10 cellular contexts compared by ENCODE assay signal in the genomic region with DNA sequence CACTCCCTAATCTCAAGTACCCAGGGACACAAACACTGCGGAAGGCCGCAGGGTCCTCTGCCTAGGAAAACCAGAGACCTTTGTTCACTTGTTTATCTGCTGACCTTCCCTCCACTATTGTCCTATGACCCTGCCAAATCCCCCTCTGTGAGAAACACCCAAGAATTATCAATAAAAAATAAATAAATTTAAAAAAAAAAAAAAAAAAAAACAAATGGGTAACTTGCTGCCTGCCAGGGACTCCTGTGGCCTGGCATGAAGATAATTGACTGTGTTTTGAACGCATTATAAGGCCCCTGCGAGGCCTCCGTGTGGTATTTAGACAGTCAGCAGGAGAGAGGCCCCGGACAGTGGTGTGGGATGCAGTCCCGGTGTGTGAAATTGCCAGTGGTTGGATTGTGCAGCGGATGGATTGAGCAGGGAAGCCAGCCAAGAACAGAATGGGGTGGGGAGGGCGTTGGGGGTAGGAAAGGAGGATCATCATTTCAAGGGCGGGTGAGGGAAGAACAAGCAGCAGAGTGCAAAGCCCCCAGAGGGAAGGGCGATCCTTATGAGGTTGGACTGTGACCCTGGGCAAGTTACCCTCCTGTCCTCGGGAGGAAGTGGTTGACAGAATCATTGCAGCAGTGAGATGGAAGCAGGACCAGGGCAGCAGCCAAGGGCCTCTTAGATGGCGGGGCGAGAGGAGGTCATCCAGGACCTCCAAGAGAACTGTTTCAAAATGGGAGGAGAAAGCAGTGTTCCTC. TPM values are rescaled to one million over a fixed set of nuclear protein-coding genes. Genes with fewer than 3 reads are reported as not detected.
A peak's percentile ranks its signal among the peaks of the same experiment; 100 is the strongest.
DNase-seq lines count a peak whose midpoint lies in the region; ATAC-seq and TF ChIP-seq lines count a peak whose summit lies in the region.
"Had no signal": no experiment of that assay in that cellular context is flagged by ENCODE, and none has a peak within 500 bp of the region (broad histone marks: within the 10 kb centered on the region; RNA-seq: fewer than 3 reads in every experiment).

No MANE protein-coding gene starts in this region.

- no peak for DNase-seq in stimulated activated naive CD8-positive, alpha-beta T cell treated with anti-CD3 and anti-CD28 coated beads, Interleukin-15, Interleukin-2, amounts not matched to agents 100 U/mL and 50 U/mL, for 24 hours
- DNase-seq in chondrocyte (ENCODE audit: low spot score): no peak
- no peak for DNase-seq in mesothelial cell of epicardium (ENCODE audit: low spot score in 2 of 2, unreplicated experiment in 2 of 2)
- DNase-seq in SIG-M5 treated with dmso at 0.1 percent for 504 hours (lab: John Stamatoyannopoulos, UW; ENCODE audit: unreplicated experiment): no peak
- DNase-seq in T-helper 2 cell: no peak
- DNase-seq: activated CD4-positive, alpha-beta T cell treated with anti-CD3 and anti-CD28 coated beads, Interleukin-2, amount 50 U/mL, for 4 hours; RPMI8226 had no signal

- peaks cover 25% of the 10 kb centered on the region for H3K36me3 Mint-ChIP-seq in stimulated activated naive CD8-positive, alpha-beta T cell treated with anti-CD3 and anti-CD28 coated beads, Interleukin-15, Interleukin-2, amounts not matched to agents 100 ng/mL and 50 ng/mL, for 24 hours (ENCODE audit: low read depth)
- H3K36me3 Mint-ChIP-seq in chondrocyte (ENCODE audit: low read depth) (peaks cover 9% of the 10 kb centered on the region), mesothelial cell of epicardium (peaks cover 22% of the 10 kb centered on the region)

- peaks cover 9% of the 10 kb centered on the region for H3K4me1 Mint-ChIP-seq in stimulated activated naive CD8-positive, alpha-beta T cell treated with anti-CD3 and anti-CD28 coated beads, Interleukin-15, Interleukin-2, amounts not matched to agents 100 ng/mL and 50 ng/mL, for 24 hours (ENCODE audit: low read depth)
- H3K4me1 Mint-ChIP-seq in chondrocyte (ENCODE audit: low read depth) (peaks cover 20% of the 10 kb centered on the region), mesothelial cell of epicardium (peaks cover 5% of the 10 kb centered on the region)

- H3K27ac Mint-ChIP-seq in stimulated activated naive CD8-positive, alpha-beta T cell treated with anti-CD3 and anti-CD28 coated beads, Interleukin-15, Interleukin-2, amounts not matched to agents 100 ng/mL and 50 ng/mL, for 24 hours: peak overlapping the region; percentile 38
- H3K27ac Mint-ChIP-seq in chondrocyte (ENCODE audit: unreplicated experiment) (peak overlapping the region; percentile 53), mesothelial cell of epicardium (peak overlapping the region; percentile 28)

- no peaks in the 10 kb centered on the region for H3K9me3 Mint-ChIP-seq in stimulated activated naive CD8-positive, alpha-beta T cell treated with anti-CD3 and anti-CD28 coated beads, Interleukin-15, Interleukin-2, amounts not matched to agents 100 ng/mL and 50 ng/mL, for 24 hours
- no peaks in the 10 kb centered on the region for H3K9me3 Mint-ChIP-seq in chondrocyte (ENCODE audit: low read depth)
- peaks cover 8% of the 10 kb centered on the region for H3K9me3 Mint-ChIP-seq in mesothelial cell of epicardium

- no peak for TF ChIP-seq CTCF in chondrocyte (IDR thresholded peaks at IDR 0.05)
- TF ChIP-seq CTCF in mesothelial cell of epicardium (IDR thresholded peaks at IDR 0.05; ENCODE audit: unreplicated experiment): no peak

- no peak for ATAC-seq in stimulated activated naive CD8-positive, alpha-beta T cell treated with anti-CD3 and anti-CD28 coated beads, Interleukin-15, Interleukin-2, amounts not matched to agents 100 U/mL and 50 U/mL, for 24 hours
- no peak for ATAC-seq in HG03196 (IDR thresholded peaks at IDR 0.05; ENCODE audit: unreplicated experiment)
- no peak for ATAC-seq in GM21786 (IDR thresholded peaks at IDR 0.05; ENCODE audit: unreplicated experiment)

- no peaks in the 10 kb centered on the region for H3K27me3 Mint-ChIP-seq in stimulated activated naive CD8-positive, alpha-beta T cell treated with anti-CD3 and anti-CD28 coated beads, Interleukin-15, Interleukin-2, amounts not matched to agents 100 ng/mL and 50 ng/mL, for 24 hours
- H3K27me3 Mint-ChIP-seq in chondrocyte (ENCODE audit: low read depth): no peaks in the 10 kb centered on the region
- no peaks in the 10 kb centered on the region for H3K27me3 Mint-ChIP-seq in mesothelial cell of epicardium (ENCODE audit: low read depth)

- H3K4me3 Mint-ChIP-seq in stimulated activated naive CD8-positive, alpha-beta T cell treated with anti-CD3 and anti-CD28 coated beads, Interleukin-15, Interleukin-2, amounts not matched to agents 100 ng/mL and 50 ng/mL, for 24 hours: no peak overlapping the region
- H3K4me3 Mint-ChIP-seq in chondrocyte (ENCODE audit: unreplicated experiment): no peak overlapping the region
- no peak overlapping the region for H3K4me3 Mint-ChIP-seq in mesothelial cell of epicardium

RNA-seq across cellular contexts. Expression of gene PPARD, which starts 43.3 kb away (rescaled TPM):
- 25.9 to 28.3 TPM (median 27.0 TPM) in 3 replicates for total RNA-seq in chondrocyte
- 19.5 to 21.7 TPM (median 20.8 TPM) in 3 replicates for total RNA-seq in mesothelial cell of epicardium
